Comparison of ENCODE assay signal across 19 cellular contexts in the genomic region with DNA sequence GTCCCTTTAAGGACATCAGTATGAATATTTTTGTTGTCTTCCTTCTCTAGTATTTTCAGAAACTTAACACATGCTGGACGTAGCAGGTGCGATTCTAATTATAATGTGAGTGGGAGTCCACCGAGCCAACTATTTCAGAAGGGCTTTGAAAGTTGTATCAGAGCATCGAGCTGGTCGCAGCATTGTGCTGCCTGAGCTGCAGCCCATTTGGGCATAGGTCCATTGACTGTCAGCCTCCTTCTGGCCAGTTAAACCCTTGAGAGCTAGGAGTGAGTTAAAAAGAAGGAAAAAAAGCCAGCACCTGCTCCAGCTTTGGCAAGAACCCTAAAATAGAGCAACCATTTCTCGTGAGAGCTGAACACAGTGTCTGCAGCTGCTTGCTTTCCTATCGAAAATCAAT. TPM values are rescaled to one million over a fixed set of nuclear protein-coding genes. Genes with fewer than 3 reads are reported as not detected.
"Had no signal": no experiment of that assay in that cellular context is flagged by ENCODE, and none has a peak within 500 bp of the region (broad histone marks: within the 10 kb centered on the region; RNA-seq: fewer than 3 reads in every experiment).

No MANE protein-coding gene starts in this region.

- H3K9me3 ChIP-seq: breast epithelium, tibial artery had no signal

- H3K4me3 ChIP-seq: breast epithelium, tibial artery had no signal

- DNase-seq: activated CD4-positive, alpha-beta T cell treated with anti-CD3 and anti-CD28 coated beads for 1 hour; activated CD4-positive, alpha-beta T cell treated with anti-CD3 and anti-CD28 coated beads, Interleukin-2, amount 50 U/mL, for 1 hour; activated CD8-positive, alpha-beta T cell treated with anti-CD3 and anti-CD28 coated beads, Interleukin-2, amount 10 ng/mL, durations not matched to agents 7 days and 5 days; activated gamma-delta T cell treated with Interleukin-2 at 50 U/mL for 16 hours; aorta; cerebellar nuclear complex; cortex of kidney; foreskin fibroblast; kidney; midbrain; occipital lobe; retina; stimulated activated CD4-positive, alpha-beta T cell treated with anti-CD3 and anti-CD28 coated beads, Interleukin-4, amount 100 ng/mL, for 4 hours; substantia nigra; T-helper 9 cell; tibial artery had no signal

- H3K36me3 ChIP-seq: breast epithelium, tibial artery had no signal

- H3K27ac ChIP-seq: breast epithelium, tibial artery had no signal

- ATAC-seq: activated CD8-positive, alpha-beta T cell treated with anti-CD3 and anti-CD28 coated beads, Interleukin-2, amount 10 ng/mL, durations not matched to agents 7 days and 5 days; left lobe of liver had no signal

- H3K27me3 ChIP-seq: breast epithelium, tibial artery had no signal

- H3K4me1 ChIP-seq: breast epithelium had no signal

RNA-seq across cellular contexts. Expression of gene PLCE1, which starts 52.1 kb away (rescaled TPM):
- total RNA-seq: activated CD8-positive, alpha-beta T cell treated with anti-CD3 and anti-CD28 coated beads, Interleukin-2, amount 10 ng/mL, durations not matched to agents 7 days and 5 days; activated T-helper 1 cell treated with anti-CD3 and anti-CD28 coated beads, Interleukin-12 subunit alpha, Interleukin-12 subunit beta, Interleukin-2, Interleukin-4 antibody, amounts not matched to agents 30 ng/mL and 10 ng/mL and 1 ng/mL, durations not matched to agents 14 hours and 24 hours and 36 hours had no signal
